10 cellular contexts compared by ENCODE assay signal in genomic region chr3:157154563-157155333, GRCh38. TPM values are rescaled to one million over a fixed set of nuclear protein-coding genes. Genes with fewer than 3 reads are reported as not detected.
DNase-seq lines count a peak whose midpoint lies in the region; ATAC-seq, FAIRE-seq and TF ChIP-seq lines count a peak whose summit lies in the region.
"Had no signal": no experiment of that assay in that cellular context is flagged by ENCODE, and none has a peak within 500 bp of the region (broad histone marks: within the 10 kb centered on the region; RNA-seq: fewer than 3 reads in every experiment).

No MANE protein-coding gene starts in this region.

- intact Hi-C loops in HepG2 (cut with micrococcal nuclease; ENCODE audit: unreplicated experiment): no loop called here
- intact Hi-C loops in right lobe of liver (cut with DNase I): no loop called here
- intact Hi-C loops in kidney (cut with DNase I): no loop called here

- no peak for FAIRE-seq in HepG2 (lab: Jason Lieb, UNC)
- no peak for FAIRE-seq in astrocyte (lab: Jason Lieb, UNC)
- no peak for FAIRE-seq in kidney (lab: Jason Lieb, UNC)

- H3K27ac Mint-ChIP-seq in astrocyte (ENCODE audit: unreplicated experiment): peak overlapping the region; percentile 10
- peak overlapping the region; percentile 47 for H3K27ac Mint-ChIP-seq in type B pancreatic cell

- H3K4me2 ChIP-seq in HepG2 (ENCODE audit: low read depth, low read length): peak overlapping the region; percentile 85
- H3K4me2 ChIP-seq in astrocyte (ENCODE audit: low read length): peak overlapping the region; percentile 94

- H3K36me3 Mint-ChIP-seq in astrocyte (ENCODE audit: low read depth, unreplicated experiment) (peaks cover 15% of the 10 kb centered on the region), type B pancreatic cell (peaks cover 71% of the 10 kb centered on the region)

- 87% methylated on average over 6 of the region's 6 CpGs for WGBS in HepG2 (ENCODE audit: low lambda C conversion rate)
- 39% methylated on average over 6 of the region's 6 CpGs for WGBS in right lobe of liver (ENCODE audit: insufficient coverage, low coverage, low lambda C conversion rate, missing lambda C conversion rate)

- DNase-seq in HepG2 (ENCODE audit: low spot score) (no peak), right lobe of liver (no peak), astrocyte (ENCODE audit: low read depth) (no peak), kidney (no peak), type B pancreatic cell (ENCODE audit: extremely low spot score, unreplicated experiment) (no peak), AG20443 (ENCODE audit: low spot score) (no peak)
- DNase-seq: cerebellar nuclear complex, NCI-H1930 had no signal

- in situ Hi-C loops in HepG2 (cut with HindIII; ENCODE audit: extremely low pct_ligation_motif_present, low pct_unique_long_range_greater_than_20kb): no loop called here

- peaks cover 11 to 84% of the 10 kb centered on the region in 2 experiments for H3K36me3 ChIP-seq in HepG2 (replicated peaks in 1 of 2; ENCODE audit: control insufficient read depth in 1 of 2, insufficient read depth in 2 of 2, low read length in 2 of 2)
- H3K36me3 ChIP-seq in right lobe of liver: peaks cover 13 to 89% (median 64%) of the 10 kb centered on the region in 4 donors
- peaks cover 89% of the 10 kb centered on the region for H3K36me3 ChIP-seq in astrocyte (ENCODE audit: insufficient read depth, low read length)
- peaks cover 43 to 75% of the 10 kb centered on the region in 2 donors for H3K36me3 ChIP-seq in kidney (ENCODE audit: control insufficient read depth in 1 of 2, insufficient read depth in 2 of 2, low read length in 2 of 2)

- CTCF ChIA-PET in HepG2 (lab: Yijun Ruan, JAX; ENCODE audit: low intra/inter-chr PET ratio, low total read pairs): no interaction called here

- no peaks in the 10 kb centered on the region for H3K27me3 ChIP-seq in HepG2 (ENCODE audit: control insufficient read depth in 1 of 2, insufficient read depth in 2 of 2, low read length in 2 of 2)
- no peaks in the 10 kb centered on the region for H3K27me3 ChIP-seq in right lobe of liver
- no peaks in the 10 kb centered on the region for H3K27me3 ChIP-seq in astrocyte (ENCODE audit: insufficient read depth, low read length)

- H3K79me2 ChIP-seq in HepG2 (ENCODE audit: insufficient read depth, low read length) (peaks cover 72% of the 10 kb centered on the region), astrocyte (ENCODE audit: insufficient read depth, low read length) (peaks cover 82% of the 10 kb centered on the region)

- TF ChIP-seq RAD21 in HepG2 (CRISPR knock-in tag; IDR thresholded peaks at IDR 0.05): no peak

- TF ChIP-seq CTCF in HepG2 (CRISPR knock-in tag; IDR thresholded peaks at IDR 0.05) (no peak), right lobe of liver (IDR thresholded peaks at IDR 0.05) (peak in 1 of 4 donors; percentile 2), astrocyte (IDR thresholded peaks at IDR 0.05; ENCODE audit: insufficient read depth, low read depth, low read length) (no peak), kidney (IDR thresholded peaks at IDR 0.05; ENCODE audit: borderline replicate concordance, extremely low read depth, insufficient read depth) (no peak), type B pancreatic cell (conservative IDR thresholded peaks at IDR 0.05) (no peak)

- H3K27ac ChIP-seq in HepG2 (ENCODE audit: extremely low read length, insufficient read depth, low read length) (no peak overlapping the region), right lobe of liver (peak overlapping the region in 1 of 3 donors; percentile 6), astrocyte (ENCODE audit: low read depth, low read length) (no peak overlapping the region), kidney (ENCODE audit: low read depth in 2 of 2, low read length in 2 of 2) (no peak overlapping the region)

- H3K9me3 ChIP-seq in HepG2 (ENCODE audit: low read length) (no peaks in the 10 kb centered on the region), right lobe of liver (no peaks in the 10 kb centered on the region), astrocyte (ENCODE audit: insufficient read depth, low read depth, low read length) (no peaks in the 10 kb centered on the region), kidney (ENCODE audit: control insufficient read depth in 1 of 2, low read length in 2 of 2) (no peaks in the 10 kb centered on the region)

- no TSS peak for BruUV-seq in HepG2 (replicated peaks; lab: Mats Ljungman, UMichigan)

- H3K4me3 Mint-ChIP-seq in astrocyte (ENCODE audit: unreplicated experiment) (peak overlapping the region; percentile 82), type B pancreatic cell (peak overlapping the region; percentile 82)

- H4K20me1 ChIP-seq in HepG2 (ENCODE audit: insufficient read depth, low read length): peaks cover 71% of the 10 kb centered on the region
- peaks cover 92% of the 10 kb centered on the region for H4K20me1 ChIP-seq in astrocyte (ENCODE audit: insufficient read depth, low read length)

- POLR2A ChIA-PET in HepG2 (lab: Yijun Ruan, JAX): interaction anchor here (1.3 to 4.2 kb wide), 4 partner anchors 16 to 66 kb away, joined by 3 to 27 read pairs (median 4); no protein-coding TSS in a partner anchor

- H3K4me1 ChIP-seq in HepG2 (ENCODE audit: insufficient read depth, low read length) (peaks cover 54% of the 10 kb centered on the region), right lobe of liver (peaks cover 0 to 50% (median 21%) of the 10 kb centered on the region in 4 donors), astrocyte (ENCODE audit: insufficient read depth, low read length) (peaks cover 39% of the 10 kb centered on the region), kidney (ENCODE audit: control insufficient read depth in 1 of 2, insufficient read depth in 1 of 2, low read depth in 1 of 2, low read length in 2 of 2) (peaks cover 9 to 33% of the 10 kb centered on the region in 2 donors)

- H2AFZ ChIP-seq in HepG2 (ENCODE audit: low read length): no peak overlapping the region
- H2AFZ ChIP-seq in astrocyte (ENCODE audit: low read depth, low read length): no peak overlapping the region

- H3K9ac ChIP-seq in HepG2 (ENCODE audit: insufficient read depth, low read depth, low read length): no peak overlapping the region
- H3K9ac ChIP-seq in astrocyte (ENCODE audit: low read length): peak overlapping the region; percentile 19
- peak overlapping the region in 1 of 2 donors; percentile 14 for H3K9ac ChIP-seq in kidney (ENCODE audit: low read length in 2 of 2)

- no peak for ATAC-seq in HepG2
- no peak for ATAC-seq in right lobe of liver
- ATAC-seq in GM21360 (IDR thresholded peaks at IDR 0.05; ENCODE audit: unreplicated experiment): no peak
- ATAC-seq in HG03571 (IDR thresholded peaks at IDR 0.05; ENCODE audit: unreplicated experiment): no peak

- TF ChIP-seq EP300 in HepG2 (IDR thresholded peaks at IDR 0.05; ENCODE audit: low read depth in 2 of 2, low read length in 2 of 2) (no peak), HepG2 (CRISPR knock-in tag; IDR thresholded peaks at IDR 0.05; ENCODE audit: borderline replicate concordance) (no peak)

- no peaks in the 10 kb centered on the region for H3K9me3 Mint-ChIP-seq in astrocyte (ENCODE audit: unreplicated experiment)
- H3K9me3 Mint-ChIP-seq in type B pancreatic cell: no peaks in the 10 kb centered on the region

- H3K4me1 Mint-ChIP-seq in astrocyte (ENCODE audit: low read depth, unreplicated experiment): peaks cover 27% of the 10 kb centered on the region
- peaks cover 37% of the 10 kb centered on the region for H3K4me1 Mint-ChIP-seq in type B pancreatic cell (ENCODE audit: unreplicated experiment)

- H3K4me3 ChIP-seq in HepG2 (replicated peaks in 1 of 3; ENCODE audit: insufficient read depth in 1 of 3, low read depth in 2 of 3, low read length in 3 of 3) (peak overlapping the region in 2 of 3 experiments; percentile 6 to 98; a peak in 3 of 6 replicates), right lobe of liver (no peak overlapping the region), astrocyte (ENCODE audit: insufficient read depth, low read depth, low read length) (peak overlapping the region; percentile 30), kidney (ENCODE audit: low read length in 2 of 2) (peak overlapping the region; percentile 30 to 40)

- TF ChIP-seq POLR2A in HepG2 (IDR thresholded peaks at IDR 0.05; ENCODE audit: insufficient read depth in 1 of 2, low read depth in 2 of 2, low read length in 2 of 2) (0 out of 4 replicates have a peak, but pooled peaks of 1 of the 2 experiments have one; percentile 6), right lobe of liver (IDR thresholded peaks at IDR 0.05) (no peak)

- H3K27me3 Mint-ChIP-seq in astrocyte (ENCODE audit: low read depth, unreplicated experiment): no peaks in the 10 kb centered on the region
- H3K27me3 Mint-ChIP-seq in type B pancreatic cell: no peaks in the 10 kb centered on the region

TF ChIP-seq in HepG2, 621 proteins besides CTCF, POLR2A, EP300 and RAD21 (continues in another document):
- 0 out of 2 replicates have a peak, but pooled peaks have one; percentile 30 for TF ChIP-seq MBD4 (IDR thresholded peaks at IDR 0.05; ENCODE audit: borderline replicate concordance, low read length)

RNA-seq across cellular contexts. Expression of gene CCNL1, which starts 5.2 kb away (rescaled TPM):
- 23.5 and 151 TPM in 2 replicates for total RNA-seq in HepG2 (2016; rRNA removed; fragmentation: Illumina TruSeq; extraction: Trizol)
- total RNA-seq in HepG2 (2016; cell fraction: cytosol; rRNA removed; fragmentation: Illumina TruSeq; extraction: Trizol; ENCODE audit: low read depth): 18.9 and 19.9 TPM in 2 replicates
- total RNA-seq in HepG2 (2016; cell fraction: insoluble cytoplasmic fraction; rRNA removed; fragmentation: Illumina TruSeq; extraction: Trizol): 22.0 and 151 TPM in 2 replicates
- total RNA-seq in HepG2 (2016; cell fraction: membrane; rRNA removed; fragmentation: Illumina TruSeq; extraction: Trizol): 19.5 and 22.9 TPM in 2 replicates
- 552 TPM in 2 replicates for total RNA-seq in HepG2 (2016; cell fraction: nucleus; rRNA removed; fragmentation: Illumina TruSeq; extraction: Trizol)
- 303 and 309 TPM in 2 replicates for polyA plus RNA-seq in HepG2 (2011; rRNA removed)
- polyA plus RNA-seq in HepG2 (2011; cell fraction: cytosol; rRNA removed): 35.9 and 39.3 TPM in 2 replicates
- polyA plus RNA-seq in HepG2 (2011; cell fraction: nucleus; rRNA removed): 1,033 and 1,155 TPM in 2 replicates
- polyA plus RNA-seq in HepG2 (2012): 118 and 121 TPM in 2 replicates
- polyA plus RNA-seq in HepG2 (2016; cell fraction: cytosol; fragmentation: Illumina TruSeq; extraction: Trizol; ENCODE audit: low read depth): 4.9 and 6.1 TPM in 2 replicates
- 26.1 and 28.4 TPM in 2 replicates for polyA plus RNA-seq in HepG2 (2016; cell fraction: insoluble cytoplasmic fraction; fragmentation: Illumina TruSeq; extraction: Trizol; ENCODE audit: low read depth)
- polyA plus RNA-seq in HepG2 (2016; cell fraction: membrane; fragmentation: Illumina TruSeq; extraction: Trizol; ENCODE audit: low read depth): 6.6 and 9.0 TPM in 2 replicates
- polyA plus RNA-seq in HepG2 (2016; cell fraction: nucleus; fragmentation: Illumina TruSeq; extraction: Trizol; ENCODE audit: insufficient read depth, low read depth): 607 and 612 TPM in 2 replicates
- polyA minus RNA-seq in HepG2 (2011; rRNA and poly(A)+ RNA removed; ENCODE audit: low replicate concordance): 138 and 193 TPM in 2 replicates
- polyA minus RNA-seq in HepG2 (2011; cell fraction: cytosol; rRNA and poly(A)+ RNA removed): 30.6 and 49.5 TPM in 2 replicates
- 1,410 and 1,557 TPM in 2 replicates for polyA minus RNA-seq in HepG2 (2011; cell fraction: nucleus; rRNA and poly(A)+ RNA removed)
- 100 to 1,000 TPM in 2 of 6 experiments, 10 to 100 TPM in 4; 34.0 to 153 (median 78.5) TPM for total RNA-seq in right lobe of liver
- total RNA-seq in astrocyte: 63.2 and 66.8 TPM in 2 replicates
- 104 TPM for total RNA-seq in kidney
- 41.7 TPM for polyA plus RNA-seq in kidney (ENCODE audit: insufficient read depth, low read depth, low replicate concordance)
- total RNA-seq in type B pancreatic cell (ENCODE audit: low replicate concordance): 145 and 233 TPM in 2 replicates

Comparison
In these comparisons a context has a peak if more than half of its experiments do, and no peak if none do; other contexts are left out.
1. H3K4me3 ChIP-seq: peak in HepG2 (2 of 3), astrocyte (single experiment) and kidney (2 of 2); none in right lobe of liver (0 of 3).